ENCODE assay signal across 1 cellular context in the genomic region with DNA sequence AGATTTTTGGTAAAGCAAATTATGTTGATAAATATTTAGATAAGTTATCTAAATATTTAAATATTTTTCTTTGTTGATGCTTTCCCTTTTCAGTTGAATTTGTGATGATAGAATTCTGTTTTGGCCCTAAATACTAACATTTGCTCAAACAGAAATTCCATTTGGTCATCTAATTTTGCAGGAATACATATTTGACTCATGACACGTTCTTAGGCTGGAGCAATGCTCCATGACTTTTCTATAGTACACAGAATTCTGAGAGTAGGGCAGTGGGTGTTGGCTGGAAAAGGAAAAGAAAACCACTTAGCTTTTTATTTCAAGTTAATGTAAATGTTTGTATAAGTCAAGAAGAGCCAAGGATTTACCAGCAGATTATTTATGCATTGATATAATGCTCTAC.
TF ChIP-seq lines count a peak whose summit lies in the region.

No MANE protein-coding gene starts in this region.

TF ChIP-seq in SK-N-SH treated with all-trans-retinoic acid at 6 μM for 48 hours, 23 proteins besides CTCF, POLR2A, EP300 and RAD21 (continued from another document):
- TF ChIP-seq, protein P1, sequence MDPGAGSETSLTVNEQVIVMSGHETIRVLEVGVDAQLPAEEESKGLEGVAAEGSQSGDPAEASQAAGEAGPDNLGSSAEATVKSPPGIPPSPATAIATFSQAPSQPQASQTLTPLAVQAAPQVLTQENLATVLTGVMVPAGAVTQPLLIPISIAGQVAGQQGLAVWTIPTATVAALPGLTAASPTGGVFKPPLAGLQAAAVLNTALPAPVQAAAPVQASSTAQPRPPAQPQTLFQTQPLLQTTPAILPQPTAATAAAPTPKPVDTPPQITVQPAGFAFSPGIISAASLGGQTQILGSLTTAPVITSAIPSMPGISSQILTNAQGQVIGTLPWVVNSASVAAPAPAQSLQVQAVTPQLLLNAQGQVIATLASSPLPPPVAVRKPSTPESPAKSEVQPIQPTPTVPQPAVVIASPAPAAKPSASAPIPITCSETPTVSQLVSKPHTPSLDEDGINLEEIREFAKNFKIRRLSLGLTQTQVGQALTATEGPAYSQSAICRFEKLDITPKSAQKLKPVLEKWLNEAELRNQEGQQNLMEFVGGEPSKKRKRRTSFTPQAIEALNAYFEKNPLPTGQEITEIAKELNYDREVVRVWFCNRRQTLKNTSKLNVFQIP (CRISPR knock-in tag; IDR thresholded peaks at IDR 0.05; ENCODE audit: borderline replicate concordance, low read depth): no peak
- TF ChIP-seq ZNF8 (CRISPR knock-in tag; IDR thresholded peaks at IDR 0.05): no peak
- no peak for TF ChIP-seq ZC3H10 (CRISPR knock-in tag; IDR thresholded peaks at IDR 0.05)
- no peak for TF ChIP-seq ZFP30 (CRISPR knock-in tag; IDR thresholded peaks at IDR 0.05)
- no peak for TF ChIP-seq ARNTL (CRISPR knock-in tag; IDR thresholded peaks at IDR 0.05; ENCODE audit: borderline replicate concordance, low read depth)
- TF ChIP-seq ZNF565 (CRISPR knock-in tag; conservative IDR thresholded peaks at IDR 0.05; ENCODE audit: low read depth): no peak
- TF ChIP-seq GLIS3 (CRISPR knock-in tag; IDR thresholded peaks at IDR 0.05): no peak
